ENCODE assay signal across 29 cellular contexts in the genomic region with DNA sequence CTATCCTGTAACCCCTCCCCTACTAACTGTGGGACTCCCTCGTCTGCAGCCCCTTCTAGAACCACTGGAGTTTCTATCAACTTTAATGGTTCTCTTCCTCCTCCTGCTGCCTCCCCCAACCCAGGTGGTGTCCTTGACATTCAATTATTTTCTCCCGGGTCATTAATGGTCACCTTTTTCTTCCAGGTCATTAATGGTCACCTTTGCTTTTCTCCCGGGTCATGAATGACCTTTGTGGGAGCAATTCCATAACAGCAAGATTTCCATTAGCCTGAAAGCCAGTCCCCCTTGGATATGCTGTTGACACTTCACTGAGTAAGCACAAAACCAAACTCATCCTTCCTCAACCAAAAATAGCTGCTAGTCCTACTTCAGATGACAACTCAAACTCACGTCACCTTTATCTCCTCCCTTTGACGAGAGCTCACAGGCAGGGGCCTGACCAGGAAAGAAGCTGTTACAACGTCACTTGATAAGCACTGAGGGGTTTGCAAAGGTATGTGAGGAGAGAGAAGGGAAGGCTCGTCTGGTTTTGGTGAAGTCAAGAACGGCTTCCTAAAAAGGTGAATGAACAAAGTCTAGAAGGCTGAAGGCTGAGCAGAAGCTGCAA. TPM values are rescaled to one million over a fixed set of nuclear protein-coding genes. Genes with fewer than 3 reads are reported as not detected.
DNase-seq lines count a peak whose midpoint lies in the region; ATAC-seq and FAIRE-seq lines count a peak whose summit lies in the region.
"Had no signal": no experiment of that assay in that cellular context is flagged by ENCODE, and none has a peak within 500 bp of the region (broad histone marks: within the 10 kb centered on the region; RNA-seq: fewer than 3 reads in every experiment).

No MANE protein-coding gene starts in this region.

- POLR2A ChIA-PET in CD8-positive, alpha-beta memory T cell (lab: Charles Lee) = no interaction called here

- H2BK15ac ChIP-seq in mesendoderm (replicated peaks; ENCODE audit: low read depth) = no peak overlapping the region

- H4K5ac ChIP-seq in mesendoderm (ENCODE audit: low read length) = no peak overlapping the region

- peak overlapping the region; percentile 67 for H3K4me2 ChIP-seq in BLaER1
- no peak overlapping the region for H3K4me2 ChIP-seq in mesendoderm (ENCODE audit: low read length)

- H3K27ac Mint-ChIP-seq in CD8-positive, alpha-beta memory T cell = peak overlapping the region in 1 of 8 donors; percentile 40
- H3K27ac Mint-ChIP-seq: activated CD4-positive, alpha-beta T cell treated with anti-CD3 and anti-CD28 coated beads for 36 hours; activated CD8-positive, alpha-beta T cell treated with anti-CD3 and anti-CD28 coated beads, Interleukin-2, amount 10 ng/mL, durations not matched to agents 7 days and 5 days; natural killer cell; T-helper 1 cell treated with Interleukin-12 subunit alpha and Interleukin-12 subunit beta and Interleukin-4 antibody, amounts not matched to agents 30 μg/mL and 1 μg/mL, for 36 hours had no signal

- WGBS in mesendoderm (ENCODE audit: extremely low coverage, insufficient coverage, low lambda C conversion rate) = no CpG with 5 or more reads among the region's 8 CpGs

- H3K27ac ChIP-seq in BLaER1 (peak overlapping the region; percentile 51), mesendoderm (ENCODE audit: low read depth, low read length) (no peak overlapping the region)
- no peak overlapping the region for H3K27ac ChIP-seq in CD8-positive, alpha-beta memory T cell (ENCODE audit: low read depth, low read length)
- H3K27ac ChIP-seq: tibial nerve had no signal

- no peak overlapping the region for H4K8ac ChIP-seq in mesendoderm (ENCODE audit: low read depth, low read length)

- DNase-seq in H7 (peak; percentile 55), germinal center (ENCODE audit: low spot score) (peak; percentile 1), mesendoderm (peak; percentile 71), HTR-8/SVneo (ENCODE audit: insufficient read length, low spot score) (no peak)
- no peak for DNase-seq in CD8-positive, alpha-beta memory T cell
- DNase-seq: activated CD4-positive, alpha-beta T cell treated with anti-CD3 and anti-CD28 coated beads for 36 hours; activated CD8-positive, alpha-beta T cell treated with anti-CD3 and anti-CD28 coated beads, Interleukin-2, amount 10 ng/mL, durations not matched to agents 7 days and 5 days; activated gamma-delta T cell treated with Interleukin-2 at 50 U/mL for 16 hours; amniotic stem cell; Caco-2; DMS79 treated with DMSO at 0.1 percent for 48 hours; effector CD4-positive, alpha-beta T cell; GF-D8; HCEC 1CT; KG1; natural killer cell; NCI-H1417 treated with DMSO at 0.1 percent for 48 hours; NCI-H2081 treated with DMSO at 0.1 percent for 48 hours; NCI-H345 had no signal

- H3K36me3 ChIP-seq in BLaER1 (peaks cover 56% of the 10 kb centered on the region), H7 (replicated peaks; ENCODE audit: control insufficient read depth, insufficient read depth, low read length) (peaks cover 8% of the 10 kb centered on the region), mesendoderm (ENCODE audit: control insufficient read depth, insufficient read depth, low read length) (peaks cover 2% of the 10 kb centered on the region)
- H3K36me3 ChIP-seq in CD8-positive, alpha-beta memory T cell (ENCODE audit: insufficient read depth, low read length) = peaks cover 25% of the 10 kb centered on the region

- H3K4ac ChIP-seq in mesendoderm (ENCODE audit: low read depth, low read length) = no peak overlapping the region

- H3K56ac ChIP-seq in mesendoderm (ENCODE audit: low read length) = no peak overlapping the region

- H3K79me1 ChIP-seq in mesendoderm (ENCODE audit: low read length) = peaks cover 14% of the 10 kb centered on the region

- CTCF ChIA-PET in CD8-positive, alpha-beta memory T cell (lab: Charles Lee) = no interaction called here

- no peak overlapping the region for H3K23ac ChIP-seq in mesendoderm (ENCODE audit: low read length)

- H2BK5ac ChIP-seq in mesendoderm (ENCODE audit: low read length) = no peak overlapping the region

- H3K9me3 Mint-ChIP-seq in CD8-positive, alpha-beta memory T cell = no peaks in the 10 kb centered on the region
- H3K9me3 Mint-ChIP-seq: natural killer cell; T-helper 1 cell treated with Interleukin-12 subunit alpha and Interleukin-12 subunit beta and Interleukin-4 antibody, amounts not matched to agents 30 μg/mL and 1 μg/mL, for 36 hours had no signal

- FAIRE-seq in HTR-8/SVneo (lab: Jason Lieb, UNC) = no peak
- FAIRE-seq: colon had no signal

- H2AK5ac ChIP-seq in mesendoderm (ENCODE audit: low read length) = no peak overlapping the region

- peak overlapping the region in 1 of 7 donors; percentile 72 for H3K4me3 Mint-ChIP-seq in CD8-positive, alpha-beta memory T cell
- H3K4me3 Mint-ChIP-seq: activated CD4-positive, alpha-beta T cell treated with anti-CD3 and anti-CD28 coated beads for 36 hours; activated CD8-positive, alpha-beta T cell treated with anti-CD3 and anti-CD28 coated beads, Interleukin-2, amount 10 ng/mL, durations not matched to agents 7 days and 5 days; natural killer cell; T-helper 1 cell treated with Interleukin-12 subunit alpha and Interleukin-12 subunit beta and Interleukin-4 antibody, amounts not matched to agents 30 μg/mL and 1 μg/mL, for 36 hours had no signal

- H3K4me1 ChIP-seq in BLaER1 (peaks cover 45% of the 10 kb centered on the region), mesendoderm (ENCODE audit: control insufficient read depth, low read depth, low read length) (peaks cover 7% of the 10 kb centered on the region)
- H3K4me1 ChIP-seq in CD8-positive, alpha-beta memory T cell (ENCODE audit: insufficient read depth, low read length) = peaks cover 9% of the 10 kb centered on the region
- H3K4me1 ChIP-seq: Caco-2 had no signal

- H2BK120ac ChIP-seq in mesendoderm (ENCODE audit: low read depth, low read length) = no peak overlapping the region

- H3K9ac ChIP-seq in BLaER1 (peak overlapping the region; percentile 38), mesendoderm (ENCODE audit: low read length) (no peak overlapping the region)

- peaks cover 6 to 62% (median 32%) of the 10 kb centered on the region in 3 donors for H3K36me3 Mint-ChIP-seq in CD8-positive, alpha-beta memory T cell

- H3K4me3 ChIP-seq in BLaER1 (no peak overlapping the region; the same call in 1 of the 2 replicates), H7 (ENCODE audit: insufficient read depth, low read depth, low read length) (no peak overlapping the region), mesendoderm (ENCODE audit: low read length) (no peak overlapping the region)
- H3K4me3 ChIP-seq in CD8-positive, alpha-beta memory T cell (ENCODE audit: low read length) = no peak overlapping the region
- H3K4me3 ChIP-seq: tibial nerve had no signal

- peaks cover 16% of the 10 kb centered on the region for H3K79me2 ChIP-seq in mesendoderm (ENCODE audit: control insufficient read depth, insufficient read depth, low read length)

- H3K9me3 ChIP-seq in BLaER1 = peaks cover 9% of the 10 kb centered on the region; the same call in 1 of the 2 replicates
- H3K9me3 ChIP-seq in CD8-positive, alpha-beta memory T cell (ENCODE audit: low read length) = no peaks in the 10 kb centered on the region
- H3K9me3 ChIP-seq: Caco-2, tibial nerve had no signal

- H4K20me1 ChIP-seq in BLaER1 = peaks cover 44% of the 10 kb centered on the region; the same call in 1 of the 2 replicates

- H3K4me1 Mint-ChIP-seq in CD8-positive, alpha-beta memory T cell = peaks cover 20 to 40% (median 31%) of the 10 kb centered on the region in 3 donors

- H3K27me3 ChIP-seq in BLaER1 (no peaks in the 10 kb centered on the region; the same call in 1 of the 2 replicates), H7 (ENCODE audit: control insufficient read depth, insufficient read depth, low read length) (no peaks in the 10 kb centered on the region), mesendoderm (ENCODE audit: insufficient read depth, low read length, poor library complexity) (no peaks in the 10 kb centered on the region)
- no peaks in the 10 kb centered on the region for H3K27me3 ChIP-seq in CD8-positive, alpha-beta memory T cell (ENCODE audit: insufficient read depth, low read length, poor library complexity, severe bottlenecking)
- H3K27me3 ChIP-seq: tibial nerve had no signal

- no peaks in the 10 kb centered on the region for H3K27me3 Mint-ChIP-seq in CD8-positive, alpha-beta memory T cell
- H3K27me3 Mint-ChIP-seq: activated CD4-positive, alpha-beta T cell treated with anti-CD3 and anti-CD28 coated beads for 36 hours had no signal

- no peak for ATAC-seq in GM19351 (IDR thresholded peaks at IDR 0.05; ENCODE audit: unreplicated experiment)
- ATAC-seq: activated CD4-positive, alpha-beta T cell treated with anti-CD3 and anti-CD28 coated beads for 36 hours; activated CD8-positive, alpha-beta T cell treated with anti-CD3 and anti-CD28 coated beads, Interleukin-2, amount 10 ng/mL, durations not matched to agents 7 days and 5 days; natural killer cell had no signal

- H3K18ac ChIP-seq in mesendoderm (ENCODE audit: low read length) = no peak overlapping the region

RNA-seq across cellular contexts. Expression of gene CCDC127, which starts 10.9 kb away (rescaled TPM):
- total RNA-seq in H7 (2014; rRNA removed; shearing (Covaris generic)) = 3.3 and 4.4 TPM in 2 replicates
- polyA plus RNA-seq in mesendoderm (2013, experiment 1 of 2) = 2.7 TPM
- 2.9 TPM for polyA plus RNA-seq in mesendoderm (2013, experiment 2 of 2)
- total RNA-seq in CD8-positive, alpha-beta memory T cell = 1 to 10 TPM; 7.2 to 8.3 TPM
- 5.3 TPM for polyA plus RNA-seq in CD8-positive, alpha-beta memory T cell

RNA-seq across cellular contexts. Expression of gene SDHA, which starts 11.1 kb away (rescaled TPM):
- 93.4 and 112 TPM in 2 replicates for total RNA-seq in H7 (2014; rRNA removed; shearing (Covaris generic))
- 51.9 TPM for polyA plus RNA-seq in mesendoderm (2013, experiment 1 of 2)
- polyA plus RNA-seq in mesendoderm (2013, experiment 2 of 2) = 52.5 TPM
- 100 to 1,000 TPM; 168 to 171 TPM for total RNA-seq in CD8-positive, alpha-beta memory T cell
- 237 TPM for polyA plus RNA-seq in CD8-positive, alpha-beta memory T cell

RNA-seq across cellular contexts. Expression of gene LRRC14B, which starts 15.7 kb away (rescaled TPM):
- 0.44 TPM in 1 of 2 replicates, not detected in the other for total RNA-seq in H7 (2014; rRNA removed; shearing (Covaris generic))
- not detected for polyA plus RNA-seq in mesendoderm (2013, experiment 1 of 2)
- polyA plus RNA-seq in mesendoderm (2013, experiment 2 of 2) = not detected
- not detected for total RNA-seq in CD8-positive, alpha-beta memory T cell
- not detected for polyA plus RNA-seq in CD8-positive, alpha-beta memory T cell
- total RNA-seq: activated CD8-positive, alpha-beta T cell treated with anti-CD3 and anti-CD28 coated beads, Interleukin-2, amount 10 ng/mL, durations not matched to agents 7 days and 5 days; Caco-2; mononuclear cell; natural killer cell; omental fat pad; RPMI7951; tibial nerve had no signal
- polyA plus RNA-seq: BJ, liver had no signal

Comparison
In these comparisons a context has a peak if more than half of its experiments do, and no peak if none do; other contexts are left out.
1. DNase-seq: peak in H7 (single experiment), germinal center (single experiment) and mesendoderm (single experiment); none in CD8-positive, alpha-beta memory T cell (0 of 5) and HTR-8/SVneo (single experiment).